Comparison of ENCODE assay signal across 17 cellular contexts in genomic region chr4:64306255-64306565, GRCh38.
DNase-seq lines count a peak whose midpoint lies in the region; ATAC-seq and TF ChIP-seq lines count a peak whose summit lies in the region.
"Had no signal": no experiment of that assay in that cellular context is flagged by ENCODE, and none has a peak within 500 bp of the region (broad histone marks: within the 10 kb centered on the region; RNA-seq: fewer than 3 reads in every experiment).

No MANE protein-coding gene starts in this region.

- CTCF ChIA-PET in MCF 10A (lab: Yijun Ruan, JAX) = interaction anchor here (0.6 to 0.7 kb wide), 2 partner anchors 35 to 232 kb away, joined by 3 read pairs; no protein-coding TSS in a partner anchor

- no peaks in the 10 kb centered on the region for H3K36me3 ChIP-seq in breast epithelium
- no peaks in the 10 kb centered on the region for H3K36me3 ChIP-seq in KMS-11 (ENCODE audit: insufficient read depth)
- peaks cover 0 to 69% (median 0%) of the 10 kb centered on the region in 9 donors for H3K36me3 ChIP-seq in heart right ventricle
- H3K36me3 ChIP-seq in neural progenitor cell = no peaks in the 10 kb centered on the region

- DNase-seq in MCF 10A (ENCODE audit: unreplicated experiment) = peak; percentile 3
- no peak for DNase-seq in breast epithelium (ENCODE audit: low spot score in 2 of 2)
- DNase-seq in heart right ventricle = no peak
- DNase-seq in neural progenitor cell (ENCODE audit: low spot score) = no peak
- DNase-seq in effector CD8-positive, alpha-beta T cell (lab: John Stamatoyannopoulos, UW) = no peak
- no peak for DNase-seq in mucosa of gallbladder (ENCODE audit: low spot score)
- DNase-seq: AML-193; Caco-2; CD4-positive, alpha-beta T cell; GDM1; H9 had no signal

- H3K36me3 Mint-ChIP-seq in MCF 10A (ENCODE audit: insufficient read depth, unreplicated experiment) = no peaks in the 10 kb centered on the region
- H3K36me3 Mint-ChIP-seq in neural progenitor cell = no peaks in the 10 kb centered on the region
- H3K36me3 Mint-ChIP-seq: IgD-negative memory B cell had no signal

- H3K4me3 Mint-ChIP-seq in MCF 10A (ENCODE audit: unreplicated experiment) = no peak overlapping the region
- no peak overlapping the region for H3K4me3 Mint-ChIP-seq in neural progenitor cell
- H3K4me3 Mint-ChIP-seq: CD4-positive, alpha-beta T cell; H9; IgD-negative memory B cell had no signal

- H3F3A ChIP-seq in neural progenitor cell (ENCODE audit: low read depth) = no peaks in the 10 kb centered on the region

- H3K4me2 ChIP-seq in KMS-11 (peak overlapping the region; percentile 95), neural progenitor cell (no peak overlapping the region)
- H3K4me2 ChIP-seq: A549 had no signal

- H2AFZ ChIP-seq in KMS-11 (ENCODE audit: low read depth) (peak overlapping the region; percentile 31), neural progenitor cell (replicated peaks) (peak overlapping the region; percentile 29)

- H3K4me1 ChIP-seq in breast epithelium = no peaks in the 10 kb centered on the region
- peaks cover 75% of the 10 kb centered on the region for H3K4me1 ChIP-seq in KMS-11 (ENCODE audit: low read depth, poor library complexity, severe bottlenecking)
- H3K4me1 ChIP-seq in heart right ventricle = no peaks in the 10 kb centered on the region
- H3K4me1 ChIP-seq in neural progenitor cell = no peaks in the 10 kb centered on the region
- H3K4me1 ChIP-seq: A549, Caco-2 had no signal

- H3K9me3 ChIP-seq in breast epithelium (peaks cover 2 to 26% of the 10 kb centered on the region in 2 donors), heart right ventricle (peaks cover 0 to 27% (median 0%) of the 10 kb centered on the region in 11 donors), neural progenitor cell (ENCODE audit: low read depth) (no peaks in the 10 kb centered on the region)
- H3K9me3 ChIP-seq: A549, Caco-2 had no signal

- intact Hi-C loops in MCF 10A (cut with micrococcal nuclease) (no loop called here), breast epithelium (cut with DNase I; ENCODE audit: low total_unique reads) (no loop called here), heart right ventricle (cut with DNase I) (no loop called here)

- POLR2A ChIA-PET in MCF 10A (lab: Yijun Ruan, JAX) = no interaction called here

- peak in 5 of 8 donors; percentile 41 to 73 (median 52) for ATAC-seq in heart right ventricle
- ATAC-seq: A549, HepG2 had no signal

- TF ChIP-seq POLR2A in breast epithelium (IDR thresholded peaks at IDR 0.05) = no peak

- H3K27me3 Mint-ChIP-seq in MCF 10A (ENCODE audit: insufficient read depth, unreplicated experiment) = no peaks in the 10 kb centered on the region
- H3K27me3 Mint-ChIP-seq in neural progenitor cell (ENCODE audit: insufficient read depth, low read depth) = peaks cover 2% of the 10 kb centered on the region
- H3K27me3 Mint-ChIP-seq: CD4-positive, alpha-beta T cell; IgD-negative memory B cell had no signal

- H3K4me3 ChIP-seq in breast epithelium (no peak overlapping the region), KMS-11 (IDR thresholded peaks at IDR 0.05; ENCODE audit: insufficient read depth, low read depth, low read length) (peak overlapping the region; percentile 65), heart right ventricle (no peak overlapping the region), neural progenitor cell (no peak overlapping the region)
- H3K4me3 ChIP-seq: A549 had no signal

- H4K20me1 ChIP-seq in KMS-11 (ENCODE audit: insufficient read depth) (no peaks in the 10 kb centered on the region), neural progenitor cell (ENCODE audit: low read depth) (no peaks in the 10 kb centered on the region)

- H3K27ac Mint-ChIP-seq in MCF 10A (ENCODE audit: low read depth, unreplicated experiment) = no peak overlapping the region
- no peak overlapping the region for H3K27ac Mint-ChIP-seq in neural progenitor cell
- H3K27ac Mint-ChIP-seq: CD4-positive, alpha-beta T cell; H9; IgD-negative memory B cell had no signal

- peaks cover 7% of the 10 kb centered on the region for H3K9me3 Mint-ChIP-seq in MCF 10A (ENCODE audit: unreplicated experiment)
- H3K9me3 Mint-ChIP-seq in neural progenitor cell = peaks cover 2% of the 10 kb centered on the region

- no peaks in the 10 kb centered on the region for H3K4me1 Mint-ChIP-seq in MCF 10A (ENCODE audit: insufficient read depth, unreplicated experiment)
- no peaks in the 10 kb centered on the region for H3K4me1 Mint-ChIP-seq in neural progenitor cell
- H3K4me1 Mint-ChIP-seq: H9, IgD-negative memory B cell had no signal

- BruUV-seq in MCF 10A (replicated peaks; lab: Mats Ljungman, UMichigan) = no TSS peak

- H3K79me2 ChIP-seq in KMS-11 (ENCODE audit: insufficient read depth, low read depth) (0 out of 2 replicates have a peak, but pooled peaks cover 4% of the 10 kb centered on the region), neural progenitor cell (ENCODE audit: low read depth) (no peaks in the 10 kb centered on the region)

- H3K9ac ChIP-seq in KMS-11 = peak overlapping the region; percentile 43
- H3K9ac ChIP-seq in neural progenitor cell = no peak overlapping the region

- TF ChIP-seq CTCF in MCF 10A (IDR thresholded peaks at IDR 0.05; ENCODE audit: unreplicated experiment) = no peak
- TF ChIP-seq CTCF in breast epithelium (IDR thresholded peaks at IDR 0.05) = no peak
- no peak for TF ChIP-seq CTCF in KMS-11 (conservative IDR thresholded peaks at IDR 0.05; ENCODE audit: low read depth, low read length)
- no peak for TF ChIP-seq CTCF in heart right ventricle (IDR thresholded peaks at IDR 0.05)
- TF ChIP-seq CTCF in neural progenitor cell (IDR thresholded peaks at IDR 0.05) = no peak

- no peak overlapping the region for H3K27ac ChIP-seq in breast epithelium
- H3K27ac ChIP-seq in KMS-11 = peak overlapping the region; percentile 97
- H3K27ac ChIP-seq in heart right ventricle = no peak overlapping the region
- no peak overlapping the region for H3K27ac ChIP-seq in neural progenitor cell
- H3K27ac ChIP-seq: 22Rv1, A549, C4-2B had no signal

- no peaks in the 10 kb centered on the region for H3K27me3 ChIP-seq in breast epithelium
- no peaks in the 10 kb centered on the region for H3K27me3 ChIP-seq in KMS-11 (ENCODE audit: insufficient read depth, low read depth)
- H3K27me3 ChIP-seq in heart right ventricle = no peaks in the 10 kb centered on the region
- H3K27me3 ChIP-seq in neural progenitor cell = no peaks in the 10 kb centered on the region

- WGBS in heart right ventricle, 2 donors = 52 to 77% methylated on average over 4 of the region's 4 CpGs
